In genomic region chr4:3721627-3722026, GRCh38 we compare ENCODE assay signal across 20 cellular contexts. TPM values are rescaled to one million over a fixed set of nuclear protein-coding genes. Genes with fewer than 3 reads are reported as not detected.
DNase-seq lines count a peak whose midpoint lies in the region; TF ChIP-seq lines count a peak whose summit lies in the region.
"Had no signal": no experiment of that assay in that cellular context is flagged by ENCODE, and none has a peak within 500 bp of the region (broad histone marks: within the 10 kb centered on the region; RNA-seq: fewer than 3 reads in every experiment).

No MANE protein-coding gene starts in this region.

- H3K9me3 ChIP-seq in ascending aorta: peaks cover 0 to 5% of the 10 kb centered on the region in 2 donors
- H3K9me3 ChIP-seq in Peyer's patch: no peaks in the 10 kb centered on the region

- H3K27ac ChIP-seq in ascending aorta: peak overlapping the region; percentile 74 to 86
- no peak overlapping the region for H3K27ac ChIP-seq in Peyer's patch
- H3K27ac ChIP-seq: HL-60, PC-9, RWPE1 had no signal

- H3K4me1 ChIP-seq in ascending aorta (peaks cover 9 to 40% of the 10 kb centered on the region in 2 donors), Peyer's patch (no peaks in the 10 kb centered on the region)
- H3K4me1 ChIP-seq: BE2C, Caco-2 had no signal

- DNase-seq in Ammon's horn (ENCODE audit: low spot score): peak; percentile 70
- DNase-seq in ascending aorta (ENCODE audit: low spot score in 2 of 2): peak in 1 of 2 donors; percentile 86
- DNase-seq in left kidney (ENCODE audit: low read depth, low spot score): peak; percentile 56
- peak in 7 of 10 donors; percentile 28 to 86 (median 40) for DNase-seq in posterior cingulate gyrus
- no peak for DNase-seq in NCI-H524 (lab: John Stamatoyannopoulos, UW)
- DNase-seq in Peyer's patch: no peak
- no peak for DNase-seq in HPDE6-E6E7 (ENCODE audit: extremely low spot score)
- no peak for DNase-seq in COLO668 (lab: John Stamatoyannopoulos, UW; ENCODE audit: unreplicated experiment)
- DNase-seq: BE2C; Caco-2; CD4-positive, CD25-positive, alpha-beta regulatory T cell; KBM-7; MM.1S; NCI-H1048; NCI-H1417 treated with DMSO at 0.1 percent for 48 hours; NCI-H187; NCI-H2107; PC-9 had no signal

- peak in 1 of 3 experiments; percentile 16 for TF ChIP-seq CTCF in ascending aorta (IDR thresholded peaks at IDR 0.05)
- TF ChIP-seq CTCF in Peyer's patch (IDR thresholded peaks at IDR 0.05): no peak

- no peak for TF ChIP-seq POLR2A in Peyer's patch (IDR thresholded peaks at IDR 0.05)

- intact Hi-C loops in ascending aorta (cut with DNase I): loop anchor here (1.0 to 5.0 kb wide), 4 partner anchors 13 to 64 kb away; no protein-coding TSS in a partner anchor
- intact Hi-C loops in posterior cingulate gyrus (cut with DNase I): no loop called here

- no peaks in the 10 kb centered on the region for H3K27me3 ChIP-seq in ascending aorta
- no peaks in the 10 kb centered on the region for H3K27me3 ChIP-seq in Peyer's patch
- H3K27me3 ChIP-seq: BE2C had no signal

- H3K36me3 ChIP-seq in ascending aorta (no peaks in the 10 kb centered on the region), Peyer's patch (no peaks in the 10 kb centered on the region)
- H3K36me3 ChIP-seq: BE2C had no signal

- H3K4me3 ChIP-seq in ascending aorta (no peak overlapping the region), Peyer's patch (no peak overlapping the region)
- H3K4me3 ChIP-seq: PC-9 had no signal

RNA-seq across cellular contexts. Expression of gene ADRA2C, which starts 44.6 kb away (rescaled TPM):
- total RNA-seq in ascending aorta: 46.1 TPM
- total RNA-seq in Peyer's patch: 1 to 10 TPM in 3 of 4 donors, under 1 TPM in 1; 0.76 to 5.0 (median 2.9) TPM
- total RNA-seq: CD4-positive, CD25-positive, alpha-beta regulatory T cell; PC-9 had no signal

Comparison
In these comparisons a context has a peak if more than half of its experiments do, and no peak if none do; other contexts are left out.
1. DNase-seq: peak in Ammon's horn (single experiment), left kidney (single experiment) and posterior cingulate gyrus (7 of 10); none in NCI-H524 (0 of 2), Peyer's patch (0 of 3), HPDE6-E6E7 (single experiment) and COLO668 (single experiment).
2. H3K27ac ChIP-seq: peak in ascending aorta (2 of 2); none in Peyer's patch (0 of 4).